Comparison of ENCODE assay signal across 15 cellular contexts in the genomic region with DNA sequence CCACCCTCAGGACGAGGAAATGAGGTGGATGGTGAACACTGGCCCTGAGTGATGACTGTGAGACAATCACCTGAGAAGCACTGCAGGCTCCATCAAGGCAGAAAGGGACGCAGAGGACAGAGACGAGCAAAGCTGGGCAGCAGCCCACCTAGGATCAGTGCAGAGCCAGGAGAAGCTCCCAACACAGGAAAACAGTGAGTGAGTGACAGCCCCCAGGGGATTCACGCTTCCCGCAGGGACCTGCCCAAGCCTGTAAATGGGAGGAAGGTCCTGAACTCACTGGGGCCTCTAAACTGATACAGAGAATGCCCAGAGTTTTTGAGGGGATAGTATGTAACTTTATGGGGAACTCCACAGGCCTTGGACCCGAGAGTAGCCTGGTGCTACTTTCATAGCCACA.
DNase-seq lines count a peak whose midpoint lies in the region; ATAC-seq, FAIRE-seq and TF ChIP-seq lines count a peak whose summit lies in the region.
"Had no signal": no experiment of that assay in that cellular context is flagged by ENCODE, and none has a peak within 500 bp of the region (broad histone marks: within the 10 kb centered on the region; RNA-seq: fewer than 3 reads in every experiment).

No MANE protein-coding gene starts in this region.

- no peaks in the 10 kb centered on the region for H3K36me3 Mint-ChIP-seq in effector memory CD8-positive, alpha-beta T cell (ENCODE audit: insufficient read depth)

- no peak for TF ChIP-seq CTCF in H1 (IDR thresholded peaks at IDR 0.05; ENCODE audit: control extremely low read depth in 1 of 3, insufficient read depth in 1 of 3, low read depth in 1 of 3, low read length in 3 of 3)
- no peak for TF ChIP-seq CTCF in upper lobe of right lung (IDR thresholded peaks at IDR 0.05)

- 97% methylated on average over 6 of the region's 6 CpGs; no CpG with 5 or more reads in 1 of the 2 experiments for WGBS in H1 (ENCODE audit: extremely low coverage in 1 of 2, insufficient coverage in 1 of 2, insufficient read length in 1 of 2, insufficient replicate concordance in 2 of 2, low coverage in 1 of 2, low lambda C conversion rate in 2 of 2, missing lambda C conversion rate in 1 of 2), 2 experiments

- H3K23me2 ChIP-seq in H1 (ENCODE audit: low read depth, low read length), result no peaks in the 10 kb centered on the region

- POLR2A ChIA-PET in H1 (lab: Charles Lee; ENCODE audit: partially characterized antibody), result no interaction called here

- peak; percentile 25 for ATAC-seq in upper lobe of right lung
- no peak for ATAC-seq in effector memory CD8-positive, alpha-beta T cell (replicated peaks)
- no peak for ATAC-seq in HG02938 (IDR thresholded peaks at IDR 0.05; ENCODE audit: unreplicated experiment)
- ATAC-seq: GM12878 had no signal

- no peak overlapping the region for H3K9ac ChIP-seq in H1 (replicated peaks in 1 of 4; ENCODE audit: extremely low read depth in 1 of 4, low read depth in 3 of 4, low read length in 3 of 4)

- CTCF ChIA-PET in H1 (lab: Charles Lee; ENCODE audit: partially characterized antibody), result no interaction called here

- H3K79me1 ChIP-seq in H1 (ENCODE audit: low read depth, low read length), result no peaks in the 10 kb centered on the region

- H2BK120ac ChIP-seq in H1 (replicated peaks; ENCODE audit: low read depth, low read length), result no peak overlapping the region

- no peak overlapping the region for H2BK20ac ChIP-seq in H1 (ENCODE audit: low read length)

- H2BK15ac ChIP-seq in H1 (ENCODE audit: low read length), result no peak overlapping the region; the same call in 1 of the 2 replicates

- no peak overlapping the region for H2AK5ac ChIP-seq in H1 (ENCODE audit: low read depth, low read length)

- no peaks in the 10 kb centered on the region for H3K79me2 ChIP-seq in H1 (ENCODE audit: control insufficient read depth in 1 of 2, insufficient read depth in 2 of 2, low read length in 2 of 2)

- intact Hi-C loops in upper lobe of right lung (cut with DNase I), result no loop called here

- H3K27me3 ChIP-seq in H1 (replicated peaks in 1 of 4; ENCODE audit: control insufficient read depth in 3 of 4, extremely low read depth in 1 of 4, insufficient read depth in 3 of 4, low read length in 3 of 4), result no peaks in the 10 kb centered on the region
- no peaks in the 10 kb centered on the region for H3K27me3 ChIP-seq in upper lobe of right lung

- H3K4me3 Mint-ChIP-seq in effector memory CD8-positive, alpha-beta T cell, result no peak overlapping the region
- H3K4me3 Mint-ChIP-seq: CD4-positive, alpha-beta T cell had no signal

- H3K36me3 ChIP-seq in H1 (ENCODE audit: control insufficient read depth in 2 of 4, insufficient read depth in 4 of 4, low read length in 3 of 4), result no peaks in the 10 kb centered on the region
- no peaks in the 10 kb centered on the region for H3K36me3 ChIP-seq in upper lobe of right lung

- H4K5ac ChIP-seq in H1 (ENCODE audit: insufficient read length, low read depth, low read length), result no peak overlapping the region

- DNase-seq in ELF-1 (ENCODE audit: low read depth, low spot score) (peak; percentile 34), H1 (ENCODE audit: low read depth in 1 of 2, low spot score in 2 of 2) (peak in 1 of 2 experiments; percentile 46), iPS-NIHi7 (ENCODE audit: extremely low spot score) (peak; percentile 15), upper lobe of right lung (no peak), NCI-H2227 treated with DMSO at 0.1 percent for 48 hours (lab: John Stamatoyannopoulos, UW) (no peak)
- DNase-seq in effector memory CD8-positive, alpha-beta T cell, result no peak
- DNase-seq: ACHN; C1 segment of cervical spinal cord; Calu3; CD4-positive, alpha-beta T cell; DMS 273 treated with DMSO at 0.1 percent for 48 hours; IMR-90 had no signal

- no peak overlapping the region for H3K4ac ChIP-seq in H1 (replicated peaks; ENCODE audit: insufficient read length, low read depth, low read length)

- FAIRE-seq in H1 (lab: Jason Lieb, UNC), result no peak
- FAIRE-seq: GM12878, GM18507 had no signal

- H3K4me3 ChIP-seq in H1 (ENCODE audit: extremely low read depth in 1 of 4, insufficient read depth in 2 of 4, low read depth in 3 of 4, low read length in 4 of 4) (no peak overlapping the region), upper lobe of right lung (no peak overlapping the region)
- H3K4me3 ChIP-seq: GM12878 had no signal

- H3K27me3 Mint-ChIP-seq in effector memory CD8-positive, alpha-beta T cell, result no peaks in the 10 kb centered on the region
- H3K27me3 Mint-ChIP-seq: CD4-positive, alpha-beta T cell had no signal

- no peak overlapping the region for H4K91ac ChIP-seq in H1 (replicated peaks; ENCODE audit: insufficient read length, low read length)

- H2BK12ac ChIP-seq in H1 (ENCODE audit: low read depth, low read length), result 0 out of 2 replicates have a peak overlapping the region, but pooled peaks have one; percentile 39

- no peak overlapping the region for H3K14ac ChIP-seq in H1 (ENCODE audit: insufficient read length)

- no peaks in the 10 kb centered on the region for H3K4me1 Mint-ChIP-seq in effector memory CD8-positive, alpha-beta T cell (ENCODE audit: low read depth in 2 of 2)

- H3K27ac Mint-ChIP-seq in effector memory CD8-positive, alpha-beta T cell, result no peak overlapping the region
- H3K27ac Mint-ChIP-seq: CD4-positive, alpha-beta T cell had no signal

- H2BK5ac ChIP-seq in H1 (ENCODE audit: low read depth, low read length), result no peak overlapping the region

- no peak for TF ChIP-seq RAD21 in H1 (IDR thresholded peaks at IDR 0.05 in 1 of 2, conservative IDR thresholded peaks at IDR 0.05 in 1 of 2; ENCODE audit: low read depth in 2 of 2, low read length in 2 of 2)

- H3K9me3 ChIP-seq in H1 (ENCODE audit: insufficient read depth in 2 of 2, low read depth in 1 of 2, low read length in 1 of 2), result no peaks in the 10 kb centered on the region
- no peaks in the 10 kb centered on the region for H3K9me3 ChIP-seq in upper lobe of right lung

- no peak overlapping the region for H4K8ac ChIP-seq in H1 (ENCODE audit: extremely low read depth, insufficient read depth, low read length)

- no peak overlapping the region for H3K18ac ChIP-seq in H1 (ENCODE audit: extremely low read depth, low read length)

- H3K9me3 Mint-ChIP-seq in effector memory CD8-positive, alpha-beta T cell, result peaks cover 10 to 41% of the 10 kb centered on the region in 2 donors

- H3K4me1 ChIP-seq in H1 (replicated peaks in 1 of 4; ENCODE audit: control insufficient read depth in 3 of 4, insufficient read depth in 4 of 4, low read length in 3 of 4), result peaks cover 0 to 5% (median 0%) of the 10 kb centered on the region in 4 experiments; a peak in 4 of 7 replicates
- no peaks in the 10 kb centered on the region for H3K4me1 ChIP-seq in upper lobe of right lung

- peak overlapping the region; percentile 67 for H2AFZ ChIP-seq in H1 (ENCODE audit: low read length)

- no peak overlapping the region for H3K4me2 ChIP-seq in H1 (ENCODE audit: insufficient read depth in 1 of 2, low read depth in 2 of 2, low read length in 2 of 2)

- H3K27ac ChIP-seq in H1 (ENCODE audit: low read depth, low read length) (no peak overlapping the region), upper lobe of right lung (no peak overlapping the region)

- H3K23ac ChIP-seq in H1 (ENCODE audit: insufficient read length), result no peak overlapping the region

- TF ChIP-seq EP300 in H1 (IDR thresholded peaks at IDR 0.05; ENCODE audit: borderline replicate concordance in 1 of 2, low read depth in 2 of 2, low read length in 2 of 2), result no peak

- no peak overlapping the region for H3K56ac ChIP-seq in H1 (replicated peaks; ENCODE audit: insufficient read length, low read depth, low read length)

- no peak for TF ChIP-seq POLR2A in H1 (IDR thresholded peaks at IDR 0.05; ENCODE audit: control extremely low read depth in 1 of 2, low read depth in 2 of 2, low read length in 2 of 2)

- H4K20me1 ChIP-seq in H1 (replicated peaks in 1 of 2; ENCODE audit: control insufficient read depth in 1 of 2, insufficient read depth in 2 of 2, low read length in 2 of 2), result no peaks in the 10 kb centered on the region

TF ChIP-seq in H1, 55 proteins besides CTCF, POLR2A, EP300 and RAD21 (continues in another document):
- TF ChIP-seq SAP30 (IDR thresholded peaks at IDR 0.05; ENCODE audit: insufficient read depth, insufficient replicate concordance, low read length) (no peak), SUZ12 (IDR thresholded peaks at IDR 0.05; ENCODE audit: low read length) (no peak), MAFK (IDR thresholded peaks at IDR 0.05; ENCODE audit: low read depth, low read length) (no peak), PHF8 (conservative IDR thresholded peaks at IDR 0.05; ENCODE audit: low read depth, low read length) (no peak)

Comparison
In these comparisons a context has a peak if more than half of its experiments do, and no peak if none do; other contexts are left out.
1. DNase-seq: peak in ELF-1 (single experiment) and iPS-NIHi7 (single experiment); none in upper lobe of right lung (single experiment), effector memory CD8-positive, alpha-beta T cell (0 of 3) and NCI-H2227 treated with DMSO at 0.1 percent for 48 hours (single experiment).